ENCODE assay signal across 8 cellular contexts in the genomic region with DNA sequence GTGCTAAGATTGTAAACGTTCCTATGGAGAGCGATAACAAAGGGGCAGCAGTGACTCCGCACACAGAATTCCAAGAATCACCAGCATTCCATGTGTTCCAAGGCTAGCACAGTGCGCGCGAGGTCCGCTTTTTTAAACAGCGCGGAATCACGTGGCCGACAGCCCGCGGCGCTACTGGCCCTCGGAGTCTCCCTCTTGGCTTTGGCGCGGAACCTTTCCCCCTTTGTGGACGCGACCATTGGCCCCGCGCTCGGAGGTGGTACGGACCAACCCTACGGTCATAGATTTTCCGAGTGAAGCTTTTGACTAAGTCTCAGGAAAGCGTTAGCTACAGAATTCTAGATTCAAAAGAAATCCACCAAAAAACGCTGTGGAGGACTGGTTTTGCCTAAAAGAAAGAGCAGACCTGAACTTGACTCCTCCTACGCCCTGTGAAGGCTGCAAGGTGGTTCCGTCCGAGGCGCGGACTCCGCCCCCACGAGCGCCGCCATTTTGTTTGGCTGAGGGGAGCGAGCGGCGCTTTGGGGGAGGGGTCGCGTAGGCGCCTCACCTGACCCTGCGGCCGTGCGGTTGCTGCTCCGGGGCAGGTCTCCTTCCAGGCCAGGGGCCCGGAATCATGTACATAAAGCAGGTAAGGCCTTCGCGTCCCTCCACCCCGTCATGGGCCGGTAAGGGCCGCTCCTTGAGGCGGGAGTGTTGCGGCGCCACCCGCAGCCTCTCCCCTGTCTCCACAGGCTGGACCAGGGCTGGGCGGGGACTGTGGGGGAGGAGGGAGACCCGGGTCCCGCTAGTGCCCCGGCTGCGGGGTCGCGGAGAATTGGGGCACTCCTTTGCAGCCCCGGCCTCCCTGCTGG. TPM values are rescaled to one million over a fixed set of nuclear protein-coding genes. Genes with fewer than 3 reads are reported as not detected.
DNase-seq lines count a peak whose midpoint lies in the region; ATAC-seq and TF ChIP-seq lines count a peak whose summit lies in the region.

Gene SMC3 (plus strand): TSS at position 495 of the 854 bp plus-strand sequence. CDS start 122 bp downstream, at position 617.

- ATAC-seq in GM18907 (IDR thresholded peaks at IDR 0.05; ENCODE audit: unreplicated experiment) (peak; percentile 90), HG03159 (IDR thresholded peaks at IDR 0.05; ENCODE audit: unreplicated experiment) (peak; percentile 84), activated B cell treated with CpG ODN at 0.5 μM for 24 hours (ENCODE audit: low read depth) (peak; percentile 88)

- H3K4me1 Mint-ChIP-seq in activated B cell treated with CpG ODN at 0.5 μM for 24 hours (peaks cover 41% of the 10 kb centered on the region), immature natural killer cell (peaks cover 38 to 50% of the 10 kb centered on the region in 2 donors)

- no peaks in the 10 kb centered on the region for H3K9me3 Mint-ChIP-seq in activated B cell treated with CpG ODN at 0.5 μM for 24 hours
- no peaks in the 10 kb centered on the region for H3K9me3 Mint-ChIP-seq in immature natural killer cell

- TF ChIP-seq CTCF in AG04449 (IDR thresholded peaks at IDR 0.05; ENCODE audit: insufficient read depth, low read length, missing control alignments) = no peak
- TF ChIP-seq CTCF in activated B cell treated with CpG ODN at 0.5 μM for 24 hours (IDR thresholded peaks at IDR 0.05) = no peak

- H3K27ac ChIP-seq in caudate nucleus (ENCODE audit: low read depth, low read length) = peak within 1 kb of the TSS; percentile 99

- CTCF ChIA-PET in AG04449 (lab: Yijun Ruan, JAX) = interaction anchor here (0.8 to 6.5 kb wide), 7 partner anchors 9 to 263 kb away, joined by 3 to 84 read pairs (median 3); partner anchors contain the start of gene SMNDC1
- CTCF ChIA-PET in activated B cell treated with CpG ODN at 0.5 μM for 24 hours (lab: Charles Lee) = interaction anchor here (0.9 to 1.4 kb wide), 5 partner anchors 10 to 262 kb away, joined by 3 to 4 read pairs (median 3); no protein-coding TSS in a partner anchor

- intact Hi-C loops in activated B cell treated with CpG ODN at 0.5 μM for 24 hours (cut with micrococcal nuclease) = loop anchor here (1.0 to 5.0 kb wide), 13 partner anchors 10 to 1879 kb away; partner anchors contain the start of genes BBIP1, MXI1, PDCD4 and SHOC2

- H3K36me3 Mint-ChIP-seq in activated B cell treated with CpG ODN at 0.5 μM for 24 hours (ENCODE audit: low read depth) (peaks cover 26% of the 10 kb centered on the region), immature natural killer cell (no peaks in the 10 kb centered on the region)

- POLR2A ChIA-PET in AG04449 (lab: Yijun Ruan, JAX) (interaction anchor here (0.6 kb wide), 1 partner anchor 262 kb away, joined by 4 read pairs; no protein-coding TSS in a partner anchor), activated B cell treated with CpG ODN at 0.5 μM for 24 hours (lab: Charles Lee) (interaction anchor here (0.9 to 1.7 kb wide), 7 partner anchors 15 to 262 kb away, joined by 3 to 7 read pairs (median 4); partner anchors contain the start of gene SMNDC1)

- peak within 1 kb of the TSS; percentile 84 for H3K4me3 ChIP-seq in AG04449 (ENCODE audit: low read depth, low read length)

- DNase-seq in AG04449 (ENCODE audit: low read depth, low spot score) (peak; percentile 75), NCI-H2227 treated with DMSO at 0.1 percent for 48 hours (lab: John Stamatoyannopoulos, UW) (peak; percentile 99), activated B cell treated with CpG ODN at 0.5 μM for 24 hours (peak; percentile 89), caudate nucleus (lab: John Stamatoyannopoulos, UW) (peak; percentile 46 to 97 (median 89)), immature natural killer cell (peak; percentile 94 to 95 (median 95)), smooth muscle cell of the brain vasculature (ENCODE audit: low read depth, low spot score) (peak; percentile 87)

- H3K27ac Mint-ChIP-seq in activated B cell treated with CpG ODN at 0.5 μM for 24 hours (peak within 1 kb of the TSS; percentile 98), immature natural killer cell (peak within 1 kb of the TSS; percentile 95 to 98 (median 96))

- H3K27me3 Mint-ChIP-seq in activated B cell treated with CpG ODN at 0.5 μM for 24 hours (no peaks in the 10 kb centered on the region), immature natural killer cell (ENCODE audit: low read depth in 3 of 3) (peaks cover 11 to 16% (median 13%) of the 10 kb centered on the region in 3 donors)

- peak within 1 kb of the TSS; percentile 91 for H3K4me3 Mint-ChIP-seq in activated B cell treated with CpG ODN at 0.5 μM for 24 hours
- H3K4me3 Mint-ChIP-seq in immature natural killer cell = peak within 1 kb of the TSS; percentile 94 to 99 (median 96)

RNA-seq across cellular contexts. Expression of gene SMC3, which starts in this region (rescaled TPM):
- 41.1 and 43.3 TPM in 2 replicates for total RNA-seq in activated B cell treated with CpG ODN at 0.5 μM for 24 hours
- polyA plus RNA-seq in immature natural killer cell = 10 to 100 TPM; 32.3 to 92.1 (median 43.8) TPM

Comparison
In these comparisons a context has a peak if more than half of its experiments do, and no peak if none do; other contexts are left out.
1. Peak in every context shown above with its lines: DNase-seq, ATAC-seq, H3K4me3 ChIP-seq and H3K27ac ChIP-seq.